21 cellular contexts compared by ENCODE assay signal in genomic region chr1:230948903-230949302, GRCh38.
"Had no signal": no experiment of that assay in that cellular context is flagged by ENCODE, and none has a peak within 500 bp of the region (broad histone marks: within the 10 kb centered on the region; RNA-seq: fewer than 3 reads in every experiment).

No MANE protein-coding gene starts in this region.

- H3K4me3 ChIP-seq: coronary artery, left ventricle myocardium inferior, lower lobe of right lung, right atrium auricular region, smooth muscle cell, testis, tibial nerve, upper lobe of right lung had no signal

- H3K9me3 Mint-ChIP-seq: endodermal cell; naive thymus-derived CD4-positive, alpha-beta T cell; nephron progenitor cell; stimulated activated naive CD8-positive, alpha-beta T cell treated with anti-CD3 and anti-CD28 coated beads, Interleukin-15, amount 100 ng/mL, for 72 hours had no signal

- FAIRE-seq: endothelial cell of umbilical vein, kidney had no signal

- H3K27me3 Mint-ChIP-seq: naive thymus-derived CD4-positive, alpha-beta T cell; stimulated activated naive CD8-positive, alpha-beta T cell treated with anti-CD3 and anti-CD28 coated beads, Interleukin-15, amount 100 ng/mL, for 72 hours had no signal

- H3K27me3 ChIP-seq: foreskin keratinocyte, right atrium auricular region, testis, tibial nerve, upper lobe of right lung had no signal

- H3K27ac ChIP-seq: coronary artery, foreskin keratinocyte, left ventricle myocardium inferior, lower lobe of right lung, right atrium auricular region, testis, tibial nerve, upper lobe of right lung had no signal

- H3K4me1 Mint-ChIP-seq: endodermal cell; nephron progenitor cell; stimulated activated naive CD8-positive, alpha-beta T cell treated with anti-CD3 and anti-CD28 coated beads, Interleukin-15, amount 100 ng/mL, for 72 hours had no signal

- H3K4me1 ChIP-seq: foreskin keratinocyte, left ventricle myocardium inferior, lower lobe of right lung, right atrium auricular region, testis, tibial nerve, upper lobe of right lung had no signal

- H3K9me3 ChIP-seq: left ventricle myocardium inferior, lower lobe of right lung, right atrium auricular region, testis, tibial nerve, upper lobe of right lung had no signal

- H3K27ac Mint-ChIP-seq: endodermal cell, nephron progenitor cell had no signal

- ATAC-seq: foreskin keratinocyte; left cardiac atrium; lower lobe of right lung; naive thymus-derived CD4-positive, alpha-beta T cell; stimulated activated naive CD8-positive, alpha-beta T cell treated with anti-CD3 and anti-CD28 coated beads, Interleukin-15, amount 100 ng/mL, for 72 hours; upper lobe of right lung had no signal

- DNase-seq: effector CD4-positive, alpha-beta T cell; endodermal cell; erythroblast; foreskin keratinocyte; kidney; left cardiac atrium; left ventricle myocardium inferior; lower lobe of right lung; mesenchymal stem cell; midbrain; naive thymus-derived CD4-positive, alpha-beta T cell; nephron progenitor cell; stimulated activated CD4-positive, alpha-beta T cell treated with anti-CD3 and anti-CD28 coated beads, Interleukin-2, amount 100 ng/mL, for 48 hours; stimulated activated naive CD8-positive, alpha-beta T cell treated with anti-CD3 and anti-CD28 coated beads, Interleukin-15, amount 100 ng/mL, for 72 hours; testis; upper lobe of right lung had no signal

- H3K4me3 Mint-ChIP-seq: endodermal cell; naive thymus-derived CD4-positive, alpha-beta T cell; nephron progenitor cell; stimulated activated naive CD8-positive, alpha-beta T cell treated with anti-CD3 and anti-CD28 coated beads, Interleukin-15, amount 100 ng/mL, for 72 hours had no signal
